13 cellular contexts compared by ENCODE assay signal in genomic region chr4:41939016-41939623, GRCh38. TPM values are rescaled to one million over a fixed set of nuclear protein-coding genes. Genes with fewer than 3 reads are reported as not detected.
DNase-seq lines count a peak whose midpoint lies in the region; ATAC-seq and TF ChIP-seq lines count a peak whose summit lies in the region.
"Had no signal": no experiment of that assay in that cellular context is flagged by ENCODE, and none has a peak within 500 bp of the region (broad histone marks: within the 10 kb centered on the region; RNA-seq: fewer than 3 reads in every experiment).

No MANE protein-coding gene starts in this region.

- H3K9me3 ChIP-seq in PC-9 (ENCODE audit: insufficient read depth, low read depth) = no peaks in the 10 kb centered on the region
- no peaks in the 10 kb centered on the region for H3K9me3 ChIP-seq in suprapubic skin
- H3K9me3 ChIP-seq: uterus had no signal

- no peak for ATAC-seq in activated T-cell treated with anti-CD3 and anti-CD28 coated beads, Interleukin-2, amount 50 U/mL, for 72 hours (replicated peaks in 1 of 2)

- no peak overlapping the region for H3K27ac ChIP-seq in PC-9
- H3K27ac ChIP-seq in suprapubic skin = peak overlapping the region; percentile 51
- H3K27ac ChIP-seq: uterus had no signal

- no peaks in the 10 kb centered on the region for H3K9me2 ChIP-seq in PC-9 (ENCODE audit: insufficient read depth)

- peaks cover 13% of the 10 kb centered on the region for H4K20me1 ChIP-seq in PC-9 (ENCODE audit: insufficient read depth)

- no peak overlapping the region for H3K4me3 Mint-ChIP-seq in activated T-cell treated with anti-CD3 and anti-CD28 coated beads, Interleukin-2, amount 50 U/mL, for 72 hours
- H3K4me3 Mint-ChIP-seq in activated T-cell treated with anti-CD3 and anti-CD28 coated beads, Interleukin-2, amount 50 U/mL, for 24 hours = no peak overlapping the region
- H3K4me3 Mint-ChIP-seq in progenitor cell of endocrine pancreas (ENCODE audit: low read depth) = no peak overlapping the region
- H3K4me3 Mint-ChIP-seq in activated CD4-positive, alpha-beta memory T cell treated with anti-CD3 and anti-CD28 coated beads, Interleukin-2, amount 10 ng/mL, durations not matched to agents 7 days and 5 days = no peak overlapping the region

- peak overlapping the region; percentile 15; the same call in 1 of the 2 replicates for H3K4me2 ChIP-seq in PC-9

- no TSS peak for BruUV-seq in PC-9 (replicated peaks; lab: Mats Ljungman, UMichigan)

- 56% methylated on average over 3 of the region's 3 CpGs for WGBS in suprapubic skin

- CTCF ChIA-PET in PC-9 (lab: Charles Lee) = no interaction called here
- CTCF ChIA-PET in activated CD4-positive, alpha-beta memory T cell treated with anti-CD3 and anti-CD28 coated beads, Interleukin-2, amount 10 ng/mL, durations not matched to agents 7 days and 5 days (lab: Charles Lee) = interaction anchor here (0.5 to 0.9 kb wide), 5 partner anchors 18 to 904 kb away, joined by 3 to 4 read pairs (median 4); no protein-coding TSS in a partner anchor

- peaks cover 41% of the 10 kb centered on the region for H3K36me3 ChIP-seq in PC-9 (ENCODE audit: low read depth)
- peaks cover 16% of the 10 kb centered on the region for H3K36me3 ChIP-seq in suprapubic skin
- H3K36me3 ChIP-seq: uterus had no signal

- H3F3A ChIP-seq in PC-9 (ENCODE audit: insufficient read depth, low read depth) = peaks cover 10% of the 10 kb centered on the region

- intact Hi-C loops in PC-9 (cut with micrococcal nuclease; ENCODE audit: unreplicated experiment) = no loop called here

- no peaks in the 10 kb centered on the region for H3K27me3 Mint-ChIP-seq in activated T-cell treated with anti-CD3 and anti-CD28 coated beads, Interleukin-2, amount 50 U/mL, for 72 hours (ENCODE audit: low read depth)
- H3K27me3 Mint-ChIP-seq in activated T-cell treated with anti-CD3 and anti-CD28 coated beads, Interleukin-2, amount 50 U/mL, for 24 hours = no peaks in the 10 kb centered on the region
- H3K27me3 Mint-ChIP-seq in progenitor cell of endocrine pancreas = no peaks in the 10 kb centered on the region
- no peaks in the 10 kb centered on the region for H3K27me3 Mint-ChIP-seq in activated CD4-positive, alpha-beta memory T cell treated with anti-CD3 and anti-CD28 coated beads, Interleukin-2, amount 10 ng/mL, durations not matched to agents 7 days and 5 days
- H3K27me3 Mint-ChIP-seq: activated naive CD4-positive, alpha-beta T cell treated with anti-CD3 and anti-CD28 coated beads, Interleukin-2, amount 50 U/mL, for 24 hours had no signal

- no peak overlapping the region for H2AFZ ChIP-seq in PC-9

- H3K27me3 ChIP-seq in PC-9 (ENCODE audit: insufficient read depth, low read depth) (no peaks in the 10 kb centered on the region), suprapubic skin (no peaks in the 10 kb centered on the region)
- H3K27me3 ChIP-seq: uterus had no signal

- H3K4me1 Mint-ChIP-seq in activated T-cell treated with anti-CD3 and anti-CD28 coated beads, Interleukin-2, amount 50 U/mL, for 72 hours (ENCODE audit: low read depth) = peaks cover 57% of the 10 kb centered on the region
- peaks cover 58% of the 10 kb centered on the region for H3K4me1 Mint-ChIP-seq in activated T-cell treated with anti-CD3 and anti-CD28 coated beads, Interleukin-2, amount 50 U/mL, for 24 hours (ENCODE audit: low read depth)
- H3K4me1 Mint-ChIP-seq in progenitor cell of endocrine pancreas (ENCODE audit: low read depth) = peaks cover 24% of the 10 kb centered on the region
- peaks cover 44% of the 10 kb centered on the region for H3K4me1 Mint-ChIP-seq in activated CD4-positive, alpha-beta memory T cell treated with anti-CD3 and anti-CD28 coated beads, Interleukin-2, amount 10 ng/mL, durations not matched to agents 7 days and 5 days

- H3K36me3 Mint-ChIP-seq in activated T-cell treated with anti-CD3 and anti-CD28 coated beads, Interleukin-2, amount 50 U/mL, for 72 hours (ENCODE audit: insufficient read depth in 2 of 2) = peaks cover 10 to 17% of the 10 kb centered on the region in 2 donors
- peaks cover 85% of the 10 kb centered on the region for H3K36me3 Mint-ChIP-seq in activated T-cell treated with anti-CD3 and anti-CD28 coated beads, Interleukin-2, amount 50 U/mL, for 24 hours (ENCODE audit: low read depth)
- H3K36me3 Mint-ChIP-seq in progenitor cell of endocrine pancreas (ENCODE audit: insufficient read depth) = peaks cover 9% of the 10 kb centered on the region
- peaks cover 45% of the 10 kb centered on the region for H3K36me3 Mint-ChIP-seq in activated CD4-positive, alpha-beta memory T cell treated with anti-CD3 and anti-CD28 coated beads, Interleukin-2, amount 10 ng/mL, durations not matched to agents 7 days and 5 days (ENCODE audit: low read depth)

- no peak for TF ChIP-seq CTCF in PC-9 (conservative IDR thresholded peaks at IDR 0.05)
- TF ChIP-seq CTCF in fibroblast of pulmonary artery (IDR thresholded peaks at IDR 0.05; ENCODE audit: low read length, missing control alignments) = no peak
- TF ChIP-seq CTCF in suprapubic skin (IDR thresholded peaks at IDR 0.05) = no peak
- no peak for TF ChIP-seq CTCF in progenitor cell of endocrine pancreas (IDR thresholded peaks at IDR 0.05; ENCODE audit: unreplicated experiment)

- peaks cover 36% of the 10 kb centered on the region for H3K4me1 ChIP-seq in PC-9 (replicated peaks; ENCODE audit: insufficient read depth)
- H3K4me1 ChIP-seq in suprapubic skin = peaks cover 50% of the 10 kb centered on the region

- H3K79me2 ChIP-seq in PC-9 (ENCODE audit: low read depth) = peaks cover 75% of the 10 kb centered on the region

- peak overlapping the region; percentile 16 for H3K27ac Mint-ChIP-seq in activated T-cell treated with anti-CD3 and anti-CD28 coated beads, Interleukin-2, amount 50 U/mL, for 72 hours
- no peak overlapping the region for H3K27ac Mint-ChIP-seq in activated T-cell treated with anti-CD3 and anti-CD28 coated beads, Interleukin-2, amount 50 U/mL, for 24 hours
- H3K27ac Mint-ChIP-seq in progenitor cell of endocrine pancreas = no peak overlapping the region
- H3K27ac Mint-ChIP-seq in activated CD4-positive, alpha-beta memory T cell treated with anti-CD3 and anti-CD28 coated beads, Interleukin-2, amount 10 ng/mL, durations not matched to agents 7 days and 5 days = no peak overlapping the region
- H3K27ac Mint-ChIP-seq: activated naive CD4-positive, alpha-beta T cell treated with anti-CD3 and anti-CD28 coated beads, Interleukin-2, amount 50 U/mL, for 24 hours had no signal

- no peak for TF ChIP-seq EP300 in suprapubic skin (IDR thresholded peaks at IDR 0.05)

- POLR2A ChIA-PET in PC-9 (lab: Charles Lee; ENCODE audit: unreplicated experiment) = interaction anchor here (0.5 kb wide), 1 partner anchor 20 kb away, joined by 3 read pairs; no protein-coding TSS in a partner anchor
- POLR2A ChIA-PET in activated CD4-positive, alpha-beta memory T cell treated with anti-CD3 and anti-CD28 coated beads, Interleukin-2, amount 10 ng/mL, durations not matched to agents 7 days and 5 days (lab: Charles Lee) = no interaction called here

- no peak for TF ChIP-seq POLR2A in suprapubic skin (IDR thresholded peaks at IDR 0.05)

- H3K9me3 Mint-ChIP-seq in activated T-cell treated with anti-CD3 and anti-CD28 coated beads, Interleukin-2, amount 50 U/mL, for 72 hours = peaks cover 0 to 3% of the 10 kb centered on the region in 2 donors
- no peaks in the 10 kb centered on the region for H3K9me3 Mint-ChIP-seq in activated T-cell treated with anti-CD3 and anti-CD28 coated beads, Interleukin-2, amount 50 U/mL, for 24 hours
- peaks cover 5% of the 10 kb centered on the region for H3K9me3 Mint-ChIP-seq in progenitor cell of endocrine pancreas (ENCODE audit: low read depth)
- no peaks in the 10 kb centered on the region for H3K9me3 Mint-ChIP-seq in activated CD4-positive, alpha-beta memory T cell treated with anti-CD3 and anti-CD28 coated beads, Interleukin-2, amount 10 ng/mL, durations not matched to agents 7 days and 5 days
- H3K9me3 Mint-ChIP-seq: activated naive CD4-positive, alpha-beta T cell treated with anti-CD3 and anti-CD28 coated beads, Interleukin-2, amount 50 U/mL, for 24 hours had no signal

- no peak for DNase-seq in activated T-cell treated with anti-CD3 and anti-CD28 coated beads, Interleukin-2, amount 50 U/mL, for 72 hours
- DNase-seq in activated T-cell treated with anti-CD3 and anti-CD28 coated beads, Interleukin-2, amount 50 U/mL, for 24 hours = no peak
- DNase-seq in PC-9 (peak in 1 of 2 experiments; percentile 46), fibroblast of pulmonary artery (ENCODE audit: low read depth) (peak; percentile 44), suprapubic skin (ENCODE audit: low spot score in 2 of 2) (no peak), midbrain (lab: John Stamatoyannopoulos, UW) (no peak), progenitor cell of endocrine pancreas (ENCODE audit: low spot score, unreplicated experiment) (no peak)
- DNase-seq in activated CD4-positive, alpha-beta memory T cell treated with anti-CD3 and anti-CD28 coated beads, Interleukin-2, amount 10 ng/mL, durations not matched to agents 7 days and 5 days = no peak
- DNase-seq: DMS 273 treated with DMSO at 0.1 percent for 48 hours; NCI-H345; stimulated activated CD4-positive, alpha-beta T cell treated with anti-CD3 and anti-CD28 coated beads, Interleukin-1b, Interleukin-23, amount 100 ng/mL, for 48 hours; uterus had no signal

- H3K4me3 ChIP-seq in PC-9 (no peak overlapping the region), fibroblast of pulmonary artery (replicated peaks; ENCODE audit: low read depth, low read length) (no peak overlapping the region), suprapubic skin (no peak overlapping the region)
- H3K4me3 ChIP-seq: uterus had no signal

RNA-seq across cellular contexts. Expression of gene TMEM33, which starts 3.9 kb away (rescaled TPM):
- 10 to 100 TPM; 37.4 to 45.5 TPM for total RNA-seq in activated T-cell treated with anti-CD3 and anti-CD28 coated beads, Interleukin-2, amount 50 U/mL, for 72 hours
- total RNA-seq in PC-9 (2021) (62.3 and 65.0 TPM in 2 replicates), suprapubic skin (10 to 100 TPM; 46.3 to 58.3 (median 55.1) TPM), progenitor cell of endocrine pancreas (63.7 and 65.9 TPM in 2 replicates)
- total RNA-seq in activated CD4-positive, alpha-beta memory T cell treated with anti-CD3 and anti-CD28 coated beads, Interleukin-2, amount 10 ng/mL, durations not matched to agents 7 days and 5 days = 10 to 100 TPM; 53.3 to 55.9 TPM

RNA-seq across cellular contexts. Expression of gene DCAF4L1, which starts 42.4 kb away (rescaled TPM):
- under 1 TPM; 0.19 to 0.24 TPM for total RNA-seq in activated T-cell treated with anti-CD3 and anti-CD28 coated beads, Interleukin-2, amount 50 U/mL, for 72 hours
- total RNA-seq in PC-9 (2021) (0.15 and 0.23 TPM in 2 replicates), suprapubic skin (under 1 TPM in 3 of 4 donors, not detected in 1; 0.21 to 0.56 (median 0.29) TPM), progenitor cell of endocrine pancreas (0.17 and 0.20 TPM in 2 replicates)
- total RNA-seq in activated CD4-positive, alpha-beta memory T cell treated with anti-CD3 and anti-CD28 coated beads, Interleukin-2, amount 10 ng/mL, durations not matched to agents 7 days and 5 days = under 1 TPM; 0.10 to 0.15 TPM

RNA-seq across cellular contexts. Expression of gene SLC30A9, which starts 51.2 kb away (rescaled TPM):
- total RNA-seq in activated T-cell treated with anti-CD3 and anti-CD28 coated beads, Interleukin-2, amount 50 U/mL, for 72 hours = 10 to 100 TPM; 45.5 to 47.8 TPM
- 37.0 and 47.6 TPM in 2 replicates for total RNA-seq in PC-9 (2021)
- total RNA-seq in suprapubic skin = 10 to 100 TPM; 24.6 to 56.0 (median 38.8) TPM
- 67.3 and 67.9 TPM in 2 replicates for total RNA-seq in progenitor cell of endocrine pancreas
- total RNA-seq in activated CD4-positive, alpha-beta memory T cell treated with anti-CD3 and anti-CD28 coated beads, Interleukin-2, amount 10 ng/mL, durations not matched to agents 7 days and 5 days = 10 to 100 TPM; 33.2 to 34.3 TPM
